1 cellular context compared by ENCODE assay signal in the genomic region with DNA sequence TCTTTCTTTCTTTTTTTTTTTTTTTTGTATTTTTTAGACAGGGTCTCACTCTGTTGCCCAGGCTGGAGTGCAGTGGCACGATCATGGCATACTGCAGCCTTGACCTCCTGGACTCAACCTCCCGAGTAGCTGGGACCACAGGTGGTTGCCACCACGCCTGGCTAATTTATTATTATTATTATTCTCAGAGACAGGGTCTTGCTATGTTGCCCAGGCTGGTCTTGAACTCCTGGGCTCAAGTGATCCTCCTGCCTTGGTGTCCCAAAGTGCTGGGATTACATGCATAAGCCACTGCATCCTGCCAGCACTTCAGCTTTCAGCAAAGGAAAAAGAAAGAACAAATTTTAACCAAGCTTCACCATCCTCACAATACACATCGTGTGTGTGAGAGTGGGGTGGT.
TF ChIP-seq lines count a peak whose summit lies in the region.

No MANE protein-coding gene starts in this region.

TF ChIP-seq in liver, 16 proteins besides CTCF, POLR2A, EP300 and RAD21 (continued from another document):
- no peak for TF ChIP-seq TAF1 (conservative IDR thresholded peaks at IDR 0.05)
- no peak for TF ChIP-seq EGR1 (IDR thresholded peaks at IDR 0.05; ENCODE audit: low read depth in 2 of 2)
